11 cellular contexts compared by ENCODE assay signal in the genomic region with DNA sequence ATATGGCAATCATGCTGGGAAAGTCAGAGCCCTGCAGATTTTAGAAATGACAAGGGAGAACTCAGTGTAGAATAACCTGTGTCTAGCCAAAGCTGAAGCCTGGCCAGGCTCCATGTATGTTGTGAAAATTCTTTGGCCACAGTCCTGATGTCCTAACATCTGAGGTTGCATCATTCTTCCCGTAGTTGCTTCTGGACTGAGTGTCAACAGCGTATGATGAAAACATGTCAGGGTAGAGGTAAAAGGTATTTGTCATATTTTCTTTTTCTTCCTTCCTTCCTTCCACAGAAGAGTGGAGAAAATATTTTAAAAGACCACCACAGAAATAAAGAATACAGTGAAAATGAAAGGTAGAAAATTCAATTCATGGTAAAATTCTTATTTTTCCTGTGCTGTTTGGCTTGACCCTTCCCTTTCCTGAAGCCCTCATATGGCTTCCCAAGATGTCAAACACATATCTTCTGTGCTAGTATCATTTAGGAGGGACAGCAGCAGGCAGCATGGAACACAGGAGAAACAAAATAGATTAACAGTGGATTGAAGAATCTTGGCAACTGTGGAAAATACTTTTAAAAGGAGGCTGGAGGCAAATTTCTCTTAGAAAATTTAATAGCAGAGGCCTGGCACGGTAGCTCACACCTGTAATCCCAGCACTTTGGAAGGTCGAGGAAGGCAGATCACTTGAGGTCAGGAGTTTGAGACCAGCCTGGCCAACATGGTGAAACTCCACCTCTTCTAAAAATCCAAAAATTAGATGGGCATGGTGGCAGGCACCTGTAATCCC. TPM values are rescaled to one million over a fixed set of nuclear protein-coding genes. Genes with fewer than 3 reads are reported as not detected.
A peak's percentile ranks its signal among the peaks of the same experiment; 100 is the strongest.
DNase-seq lines count a peak whose midpoint lies in the region; ATAC-seq and TF ChIP-seq lines count a peak whose summit lies in the region.
"Had no signal": no experiment of that assay in that cellular context is flagged by ENCODE, and none has a peak within 500 bp of the region (broad histone marks: within the 10 kb centered on the region; RNA-seq: fewer than 3 reads in every experiment).

No MANE protein-coding gene starts in this region.

- no peaks in the 10 kb centered on the region for H3K36me3 Mint-ChIP-seq in natural killer cell
- H3K36me3 Mint-ChIP-seq: stimulated activated effector memory CD8-positive, alpha-beta T cell treated with anti-CD3 and anti-CD28 coated beads, Interleukin-12 subunit alpha, Interleukin-12 subunit beta, amount 100 ng/mL, for 72 hours had no signal

- TF ChIP-seq CTCF in SK-N-SH (IDR thresholded peaks at IDR 0.05), result no peak
- no peak for TF ChIP-seq CTCF in gastrocnemius medialis (IDR thresholded peaks at IDR 0.05 in 4 of 5, conservative IDR thresholded peaks at IDR 0.05 in 1 of 5)
- TF ChIP-seq CTCF in natural killer cell (IDR thresholded peaks at IDR 0.05), result no peak

- TF ChIP-seq EP300 in SK-N-SH (IDR thresholded peaks at IDR 0.05; ENCODE audit: borderline replicate concordance in 1 of 2, low read depth in 1 of 2, low read length in 1 of 2), result no peak

- peaks cover 8 to 15% of the 10 kb centered on the region in 2 donors for H3K27me3 Mint-ChIP-seq in natural killer cell (ENCODE audit: low read depth in 2 of 2)

- TF ChIP-seq RAD21 in SK-N-SH (IDR thresholded peaks at IDR 0.05; ENCODE audit: low read length), result no peak

- H3K79me2 ChIP-seq in SK-N-SH (ENCODE audit: insufficient read depth), result no peaks in the 10 kb centered on the region

- DNase-seq in GM03348 (ENCODE audit: low spot score) (peak; percentile 76), SK-N-SH (no peak), Right ventricle myocardium inferior (ENCODE audit: missing footprints) (peak; percentile 74), gastrocnemius medialis (peak; percentile 69 to 93), SHP77 treated with DMSO at 0.1 percent for 48 hours (lab: John Stamatoyannopoulos, UW) (no peak), natural killer cell (no peak)
- DNase-seq: activated CD4-positive, CD25-positive, alpha-beta regulatory T cell; NCI-H1694 treated with DMSO at 0.1 percent for 48 hours had no signal

- no peak overlapping the region for H3K4me3 Mint-ChIP-seq in natural killer cell
- H3K4me3 Mint-ChIP-seq: stimulated activated effector memory CD8-positive, alpha-beta T cell treated with anti-CD3 and anti-CD28 coated beads, Interleukin-12 subunit alpha, Interleukin-12 subunit beta, amount 100 ng/mL, for 72 hours had no signal

- peak overlapping the region; percentile 51; the same call in 1 of the 2 replicates for H2AFZ ChIP-seq in SK-N-SH (ENCODE audit: low read depth)

- H3K4me2 ChIP-seq in SK-N-SH, result no peak overlapping the region

- no peak overlapping the region for H3K9ac ChIP-seq in SK-N-SH

- H3K27ac ChIP-seq in SK-N-SH (ENCODE audit: low read depth in 2 of 2, low read length in 1 of 2), result no peak overlapping the region
- H3K27ac ChIP-seq in gastrocnemius medialis, result peak overlapping the region; percentile 87 to 99 (median 93)

- POLR2A ChIA-PET in SK-N-SH (lab: Yijun Ruan, JAX), result no interaction called here

- CTCF ChIA-PET in SK-N-SH (lab: Yijun Ruan, JAX), result no interaction called here

- in situ Hi-C loops in gastrocnemius medialis (cut with MboI; ENCODE audit: low sequenced_read_pairs in 4 of 4), result loop anchor here in 3 of 4 donors (25.0 kb wide), 2 partner anchors 302 to 1077 kb away; a partner anchor contains a TSS

- H3K27me3 ChIP-seq in SK-N-SH (ENCODE audit: insufficient read depth), result no peaks in the 10 kb centered on the region
- H3K27me3 ChIP-seq in gastrocnemius medialis, result no peaks in the 10 kb centered on the region

- WGBS in SK-N-SH (ENCODE audit: low lambda C conversion rate), result 57% methylated on average over 4 of the region's 4 CpGs

- ATAC-seq in Right ventricle myocardium inferior (peak; percentile 76), gastrocnemius medialis (peak; percentile 89 to 91), GM18907 (IDR thresholded peaks at IDR 0.05; ENCODE audit: unreplicated experiment) (no peak), GM18867 (IDR thresholded peaks at IDR 0.05; ENCODE audit: unreplicated experiment) (no peak), natural killer cell (no peak)
- ATAC-seq: stimulated activated effector memory CD8-positive, alpha-beta T cell treated with anti-CD3 and anti-CD28 coated beads, Interleukin-12 subunit alpha, Interleukin-12 subunit beta, amount 100 ng/mL, for 72 hours had no signal

- H3K4me1 ChIP-seq in SK-N-SH (ENCODE audit: control insufficient read depth in 1 of 2, insufficient read depth in 2 of 2, low read depth in 1 of 2, low read length in 1 of 2) (peaks cover 0 to 5% of the 10 kb centered on the region in 2 experiments; a peak in 1 of 4 replicates), gastrocnemius medialis (peaks cover 30 to 32% of the 10 kb centered on the region in 2 donors)

- no peaks in the 10 kb centered on the region for H3K9me2 ChIP-seq in SK-N-SH

- H3K9me3 Mint-ChIP-seq in natural killer cell, result no peaks in the 10 kb centered on the region
- H3K9me3 Mint-ChIP-seq: stimulated activated effector memory CD8-positive, alpha-beta T cell treated with anti-CD3 and anti-CD28 coated beads, Interleukin-12 subunit alpha, Interleukin-12 subunit beta, amount 100 ng/mL, for 72 hours had no signal

- no peaks in the 10 kb centered on the region for H3K9me3 ChIP-seq in SK-N-SH
- H3K9me3 ChIP-seq in gastrocnemius medialis, result no peaks in the 10 kb centered on the region

- H3K4me3 ChIP-seq in SK-N-SH (ENCODE audit: low read depth in 2 of 2, low read length in 1 of 2), result no peak overlapping the region
- H3K4me3 ChIP-seq in gastrocnemius medialis, result no peak overlapping the region

- H3K36me3 ChIP-seq in SK-N-SH (replicated peaks in 1 of 2; ENCODE audit: control insufficient read depth in 1 of 2, insufficient read depth in 2 of 2, low read length in 1 of 2), result no peaks in the 10 kb centered on the region
- H3K36me3 ChIP-seq in gastrocnemius medialis, result no peaks in the 10 kb centered on the region

- no peak overlapping the region for H3K27ac Mint-ChIP-seq in natural killer cell
- H3K27ac Mint-ChIP-seq: stimulated activated effector memory CD8-positive, alpha-beta T cell treated with anti-CD3 and anti-CD28 coated beads, Interleukin-12 subunit alpha, Interleukin-12 subunit beta, amount 100 ng/mL, for 72 hours had no signal

- no peaks in the 10 kb centered on the region for H3F3A ChIP-seq in SK-N-SH (replicated peaks; ENCODE audit: insufficient read depth)

- no peak for TF ChIP-seq POLR2A in gastrocnemius medialis (IDR thresholded peaks at IDR 0.05)

- H4K20me1 ChIP-seq in SK-N-SH (ENCODE audit: insufficient read depth), result no peaks in the 10 kb centered on the region

- no peaks in the 10 kb centered on the region for H3K4me1 Mint-ChIP-seq in natural killer cell
- H3K4me1 Mint-ChIP-seq: stimulated activated effector memory CD8-positive, alpha-beta T cell treated with anti-CD3 and anti-CD28 coated beads, Interleukin-12 subunit alpha, Interleukin-12 subunit beta, amount 100 ng/mL, for 72 hours had no signal

- intact Hi-C loops in Right ventricle myocardium inferior (cut with DNase I) (loop anchor here (2.0 kb wide), 2 partner anchors 19 to 599 kb away; a partner anchor contains a TSS), gastrocnemius medialis (cut with DNase I; ENCODE audit: low total_unique reads) (loop anchor here (1.0 to 10.0 kb wide), 3 partner anchors 19 to 1069 kb away; a partner anchor contains a TSS), natural killer cell (cut with micrococcal nuclease) (no loop called here)

TF ChIP-seq in SK-N-SH, 30 proteins besides CTCF, POLR2A, EP300 and RAD21:
- TF ChIP-seq TCF12 (IDR thresholded peaks at IDR 0.05), result peak; percentile 13; the same call in 1 of the 2 replicates
- TF ChIP-seq, protein P1, sequence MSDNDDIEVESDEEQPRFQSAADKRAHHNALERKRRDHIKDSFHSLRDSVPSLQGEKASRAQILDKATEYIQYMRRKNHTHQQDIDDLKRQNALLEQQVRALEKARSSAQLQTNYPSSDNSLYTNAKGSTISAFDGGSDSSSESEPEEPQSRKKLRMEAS (IDR thresholded peaks at IDR 0.05; ENCODE audit: low read depth), result no peak

RNA-seq across cellular contexts. Expression of a gene that starts 18.9 kb away (rescaled TPM):
- 8.9 and 13.2 TPM in 2 replicates for polyA plus RNA-seq in SK-N-SH (2012; rRNA removed)
- polyA plus RNA-seq in SK-N-SH (2012; cell fraction: cytosol; rRNA removed), result 15.2 and 16.8 TPM in 2 replicates
- polyA plus RNA-seq in SK-N-SH (2012; cell fraction: nucleus; rRNA removed), result 2.9 and 5.6 TPM in 2 replicates
- 10.4 TPM for total RNA-seq in Right ventricle myocardium inferior
- 10 to 100 TPM; 10.2 to 29.2 (median 13.3) TPM for total RNA-seq in gastrocnemius medialis
- total RNA-seq in natural killer cell, result 10 to 100 TPM; 17.7 to 21.3 (median 18.2) TPM

Comparison
In these comparisons a context has a peak if more than half of its experiments do, and no peak if none do; other contexts are left out.
1. DNase-seq: peak in GM03348 (single experiment), Right ventricle myocardium inferior (single experiment) and gastrocnemius medialis (2 of 2); none in SK-N-SH (single experiment), SHP77 treated with DMSO at 0.1 percent for 48 hours (single experiment) and natural killer cell (single experiment).
2. H3K27ac ChIP-seq: peak in gastrocnemius medialis (4 of 4); none in SK-N-SH (0 of 2).
3. ATAC-seq: peak in Right ventricle myocardium inferior (single experiment) and gastrocnemius medialis (2 of 2); none in GM18907 (single experiment), GM18867 (single experiment) and natural killer cell (0 of 3).